ENCODE assay signal across 8 cellular contexts in the genomic region with DNA sequence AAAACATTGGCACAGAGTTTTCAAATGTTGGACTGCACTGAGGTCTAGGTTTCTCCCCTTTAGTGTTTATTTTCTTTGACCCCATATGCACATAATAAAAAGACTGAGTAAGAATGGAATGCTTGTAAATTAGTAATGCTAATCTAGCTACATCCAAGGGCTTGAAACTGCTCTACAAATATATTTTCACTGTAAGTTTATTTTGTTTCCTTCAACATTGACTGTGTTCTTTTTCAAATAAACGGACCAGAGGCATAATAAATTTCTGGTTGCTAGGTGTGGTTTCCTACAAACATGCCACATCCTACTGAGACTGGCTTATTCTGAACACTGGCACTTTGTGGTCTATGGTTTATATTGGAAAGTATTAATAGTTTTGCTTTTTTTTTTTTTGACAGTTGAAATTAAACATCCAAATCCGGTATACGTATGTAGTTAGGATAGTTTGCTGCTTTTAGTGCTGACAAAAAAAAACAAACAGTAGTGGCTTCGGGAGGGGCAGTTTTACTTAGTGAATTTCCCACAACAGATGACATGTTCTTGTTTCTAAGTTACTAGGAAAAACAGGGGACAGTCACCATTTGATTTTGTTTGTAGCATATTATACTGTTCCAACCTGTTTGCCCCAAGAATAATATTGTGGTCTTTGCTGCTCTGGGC. TPM values are rescaled to one million over a fixed set of nuclear protein-coding genes. Genes with fewer than 3 reads are reported as not detected.
A peak's percentile ranks its signal among the peaks of the same experiment; 100 is the strongest.
DNase-seq lines count a peak whose midpoint lies in the region; ATAC-seq lines count a peak whose summit lies in the region.

No MANE protein-coding gene starts in this region.

- peaks cover 12% of the 10 kb centered on the region for H3K4me1 ChIP-seq in rectal smooth muscle tissue (ENCODE audit: control insufficient read depth, insufficient read depth, low read length)

- peak overlapping the region; percentile 79 for H3K27ac ChIP-seq in rectal smooth muscle tissue (ENCODE audit: low read depth, low read length)

- peak; percentile 40 for DNase-seq in Daoy (ENCODE audit: low read depth)
- peak; percentile 55 for DNase-seq in MV-4-11 (lab: John Stamatoyannopoulos, UW)
- DNase-seq in effector CD4-positive, alpha-beta T cell, result peak; percentile 37
- no peak for DNase-seq in amygdala (lab: John Stamatoyannopoulos, UW)

- ATAC-seq in GM19463 (IDR thresholded peaks at IDR 0.05; ENCODE audit: unreplicated experiment) (no peak), GM19328 (IDR thresholded peaks at IDR 0.05; ENCODE audit: unreplicated experiment) (no peak), GM21528 (IDR thresholded peaks at IDR 0.05; ENCODE audit: low FRiP score, unreplicated experiment) (no peak)

- H3K27me3 ChIP-seq in rectal smooth muscle tissue (ENCODE audit: control insufficient read depth, insufficient read depth, low read length), result no peaks in the 10 kb centered on the region

- no peak overlapping the region for H3K4me3 ChIP-seq in rectal smooth muscle tissue (ENCODE audit: low read length)

- H3K9ac ChIP-seq in rectal smooth muscle tissue (ENCODE audit: low read length), result no peak overlapping the region

- no peaks in the 10 kb centered on the region for H3K36me3 ChIP-seq in rectal smooth muscle tissue (ENCODE audit: control insufficient read depth, insufficient read depth, low read length)

RNA-seq across cellular contexts. Expression of gene CA5B, which starts 13.2 kb away (rescaled TPM):
- total RNA-seq in Daoy (2014; rRNA removed; shearing (Covaris generic)), result 0.48 and 1.0 TPM in 2 replicates

RNA-seq across cellular contexts. Expression of gene ZRSR2, which starts 39.0 kb away (rescaled TPM):
- total RNA-seq in Daoy (2014; rRNA removed; shearing (Covaris generic)), result 3.1 and 6.0 TPM in 2 replicates

Comparison
In these comparisons a context has a peak if more than half of its experiments do, and no peak if none do; other contexts are left out.
1. DNase-seq: peak in Daoy (single experiment), MV-4-11 (single experiment) and effector CD4-positive, alpha-beta T cell (single experiment); none in amygdala (0 of 56).